Comparison of ENCODE assay signal across 27 cellular contexts in the genomic region with DNA sequence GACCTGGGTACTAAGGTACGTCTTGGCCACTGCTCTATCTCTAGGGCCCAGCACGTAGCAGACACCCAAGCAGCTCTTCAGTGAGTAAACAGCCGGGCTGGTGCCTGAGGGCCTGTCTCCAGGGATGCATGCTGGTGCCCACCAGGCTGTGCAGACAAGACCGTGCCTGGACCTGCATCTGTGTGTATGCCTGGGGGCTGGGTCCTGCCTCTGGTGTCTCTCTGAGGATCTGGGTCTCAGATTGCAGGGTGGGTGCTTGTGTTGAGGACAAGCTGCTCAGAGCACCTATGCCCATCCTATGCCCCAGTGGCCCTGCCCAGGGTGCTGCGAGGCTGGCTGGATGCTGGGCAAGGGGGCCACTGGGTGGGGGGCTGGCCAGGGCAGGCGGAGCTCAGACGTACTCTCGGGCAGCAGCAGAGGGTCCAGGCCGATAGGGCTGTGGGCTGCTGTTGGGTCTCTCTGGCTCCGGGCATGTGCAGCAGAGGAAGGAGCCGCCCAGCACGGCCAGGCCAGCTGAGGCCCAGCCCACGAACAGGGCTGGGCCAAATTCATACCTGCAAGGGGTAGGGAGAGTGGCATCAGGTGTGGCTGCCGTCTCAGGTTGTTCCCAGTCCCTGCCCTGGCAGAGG. TPM values are rescaled to one million over a fixed set of nuclear protein-coding genes. Genes with fewer than 3 reads are reported as not detected.
DNase-seq lines count a peak whose midpoint lies in the region; ATAC-seq, FAIRE-seq and TF ChIP-seq lines count a peak whose summit lies in the region.
"Had no signal": no experiment of that assay in that cellular context is flagged by ENCODE, and none has a peak within 500 bp of the region (broad histone marks: within the 10 kb centered on the region; RNA-seq: fewer than 3 reads in every experiment).

No MANE protein-coding gene starts in this region.

- TF ChIP-seq POLR2A in transverse colon (IDR thresholded peaks at IDR 0.05) (no peak), thyroid gland (IDR thresholded peaks at IDR 0.05) (no peak)

- peaks cover 27% of the 10 kb centered on the region for H3K4me1 ChIP-seq in keratinocyte (ENCODE audit: control insufficient read depth, extremely low read depth, insufficient read depth, low read length)
- H3K4me1 ChIP-seq in transverse colon = peaks cover 0 to 39% (median 13%) of the 10 kb centered on the region in 4 donors
- H3K4me1 ChIP-seq in kidney (ENCODE audit: control insufficient read depth in 1 of 2, insufficient read depth in 1 of 2, low read depth in 1 of 2, low read length in 2 of 2) = peaks cover 3 to 6% of the 10 kb centered on the region in 2 donors
- no peaks in the 10 kb centered on the region for H3K4me1 ChIP-seq in thyroid gland

- in situ Hi-C loops in transverse colon (cut with MboI; ENCODE audit: low pct_ligation_motif_present in 1 of 4, low pct_unique_long_range_greater_than_20kb in 1 of 4, low sequenced_read_pairs in 3 of 4) = loop anchor here in 2 of 4 donors (25.0 kb wide), 2 partner anchors 398 to 598 kb away; a partner anchor contains a TSS

- 73% methylated on average over 13 of the region's 14 CpGs; no CpG with 5 or more reads in 1 of the 2 donors for WGBS in transverse colon (ENCODE audit: low coverage in 1 of 2), 2 donors
- 81 to 96% methylated on average over 4 to 7 of the region's 14 CpGs for WGBS in thyroid gland, 2 donors

- H3K27ac ChIP-seq in keratinocyte (ENCODE audit: control insufficient read depth, insufficient read depth, low read length) (no peak overlapping the region), transverse colon (peak overlapping the region in 3 of 4 donors; percentile 28 to 66 (median 43)), kidney (ENCODE audit: low read depth in 2 of 2, low read length in 2 of 2) (no peak overlapping the region), thyroid gland (no peak overlapping the region)
- H3K27ac ChIP-seq: GM23248, thoracic aorta had no signal

- no peaks in the 10 kb centered on the region for H3K9me1 ChIP-seq in keratinocyte (ENCODE audit: control insufficient read depth, extremely low read depth, insufficient read depth, low read length)

- dilution Hi-C loops in keratinocyte (cut with MboI; ENCODE audit: extremely low pct_ligation_motif_present, low sequenced_read_pairs) = no loop called here

- no peaks in the 10 kb centered on the region for H4K20me1 ChIP-seq in keratinocyte (ENCODE audit: control insufficient read depth, extremely low read depth, insufficient read depth, low read length)

- H3K4me2 ChIP-seq in keratinocyte (ENCODE audit: control insufficient read depth, extremely low read depth, insufficient read depth, low read depth, low read length) = peak overlapping the region; percentile 37

- no peaks in the 10 kb centered on the region for H3K9me3 ChIP-seq in keratinocyte (ENCODE audit: control insufficient read depth, low read depth, low read length)
- no peaks in the 10 kb centered on the region for H3K9me3 ChIP-seq in transverse colon
- no peaks in the 10 kb centered on the region for H3K9me3 ChIP-seq in kidney (ENCODE audit: control insufficient read depth in 1 of 2, low read length in 2 of 2)
- no peaks in the 10 kb centered on the region for H3K9me3 ChIP-seq in thyroid gland
- H3K9me3 ChIP-seq: thoracic aorta had no signal

- H3K79me2 ChIP-seq in keratinocyte (ENCODE audit: control insufficient read depth, insufficient read depth, low read length) = no peaks in the 10 kb centered on the region

- H2AFZ ChIP-seq in keratinocyte (ENCODE audit: control insufficient read depth, low read length) = peak overlapping the region; percentile 79
- H2AFZ ChIP-seq: GM23248 had no signal

- no peak overlapping the region for H3K9ac ChIP-seq in keratinocyte (ENCODE audit: control insufficient read depth, extremely low read depth, insufficient read depth, low read length)
- no peak overlapping the region for H3K9ac ChIP-seq in kidney (ENCODE audit: low read length in 2 of 2)
- H3K9ac ChIP-seq: GM23248 had no signal

- no peaks in the 10 kb centered on the region for H3K27me3 ChIP-seq in keratinocyte (ENCODE audit: control insufficient read depth, extremely low read depth, insufficient read depth, low read length)
- H3K27me3 ChIP-seq in transverse colon = no peaks in the 10 kb centered on the region
- no peaks in the 10 kb centered on the region for H3K27me3 ChIP-seq in thyroid gland

- intact Hi-C loops in Right ventricle myocardium superior (cut with DNase I) = no loop called here
- intact Hi-C loops in left cardiac atrium (cut with DNase I) = no loop called here
- intact Hi-C loops in transverse colon (cut with DNase I; ENCODE audit: low total_unique reads) = no loop called here
- intact Hi-C loops in kidney (cut with DNase I) = no loop called here
- intact Hi-C loops in thyroid gland (cut with DNase I) = no loop called here

- peak; percentile 13 for ATAC-seq in Right ventricle myocardium superior (ENCODE audit: poor library complexity)
- no peak for ATAC-seq in left cardiac atrium

- no peak for DNase-seq in Right ventricle myocardium superior
- no peak for DNase-seq in left cardiac atrium
- peak; percentile 69 for DNase-seq in NCI-H69 (lab: John Stamatoyannopoulos, UW)
- peak; percentile 68 for DNase-seq in keratinocyte (ENCODE audit: low read depth, low spot score)
- peak; percentile 49 for DNase-seq in transverse colon
- DNase-seq in kidney = no peak
- no peak for DNase-seq in frontal cortex (ENCODE audit: low spot score in 2 of 2)
- no peak for DNase-seq in thyroid gland
- DNase-seq: activated B cell treated with CpG ODN at 0.5 μM for 24 hours; activated CD4-positive, alpha-beta T cell treated with anti-CD3 and anti-CD28 coated beads, Interleukin-2, amount 50 U/mL, for 4 hours; activated CD8-positive, alpha-beta memory T cell treated with anti-CD3 and anti-CD28 coated beads, Interleukin-2, amount 50 U/mL, for 4 hours; activated naive CD8-positive, alpha-beta T cell treated with anti-CD3 and anti-CD28 coated beads for 36 hours; NCI-H1417 treated with DMSO at 0.1 percent for 48 hours; occipital lobe; retina; SHP77 treated with DMSO at 0.1 percent for 48 hours; stimulated activated CD4-positive, alpha-beta T cell treated with anti-CD3 and anti-CD28 coated beads, Interleukin-4, amount 100 ng/mL, for 24 hours; stimulated activated naive CD4-positive, alpha-beta T cell treated with Interleukin-2 at 50 U/mL for 16 hours had no signal

- no peak for TF ChIP-seq CTCF in keratinocyte (optimal IDR thresholded peaks at IDR 0.05 in 1 of 3, IDR thresholded peaks at IDR 0.05 in 1 of 3, conservative IDR thresholded peaks at IDR 0.05 in 1 of 3; ENCODE audit: extremely low read depth in 1 of 3, insufficient read depth in 2 of 3, low read length in 3 of 3)
- TF ChIP-seq CTCF in transverse colon (IDR thresholded peaks at IDR 0.05) = no peak
- TF ChIP-seq CTCF in kidney (IDR thresholded peaks at IDR 0.05; ENCODE audit: borderline replicate concordance, extremely low read depth, insufficient read depth) = no peak
- TF ChIP-seq CTCF in thyroid gland (IDR thresholded peaks at IDR 0.05) = no peak

- H3K36me3 ChIP-seq in keratinocyte (ENCODE audit: control insufficient read depth in 2 of 2, extremely low read depth in 1 of 2, insufficient read depth in 2 of 2, low read length in 2 of 2) (no peaks in the 10 kb centered on the region), transverse colon (no peaks in the 10 kb centered on the region), kidney (ENCODE audit: control insufficient read depth in 1 of 2, insufficient read depth in 2 of 2, low read length in 2 of 2) (peaks cover 0 to 3% of the 10 kb centered on the region in 2 donors), thyroid gland (no peaks in the 10 kb centered on the region)
- H3K36me3 ChIP-seq: thoracic aorta had no signal

- FAIRE-seq in keratinocyte (lab: Jason Lieb, UNC) (peak; percentile 23), kidney (lab: Jason Lieb, UNC) (no peak), frontal cortex (lab: Jason Lieb, UNC) (no peak)
- FAIRE-seq: astrocyte had no signal

- no peak for TF ChIP-seq EP300 in transverse colon (IDR thresholded peaks at IDR 0.05; ENCODE audit: low read depth)

- no peak overlapping the region for H3K4me3 ChIP-seq in keratinocyte (ENCODE audit: control insufficient read depth in 2 of 3, extremely low read depth in 1 of 3, insufficient read depth in 2 of 3, low read depth in 1 of 3, low read length in 3 of 3)
- H3K4me3 ChIP-seq in transverse colon = no peak overlapping the region
- H3K4me3 ChIP-seq in kidney (ENCODE audit: low read length in 2 of 2) = no peak overlapping the region
- no peak overlapping the region for H3K4me3 ChIP-seq in thyroid gland (replicated peaks in 1 of 3)
- H3K4me3 ChIP-seq: GM23248, thoracic aorta had no signal

RNA-seq across cellular contexts. Expression of a gene that starts 4.4 kb away (rescaled TPM):
- total RNA-seq in Right ventricle myocardium superior (not detected), left cardiac atrium (not detected), transverse colon (under 1 TPM in 1 of 4 donors, not detected in 3; 0.27 TPM), kidney (23.2 TPM), frontal cortex (not detected), thyroid gland (not detected)
- polyA plus RNA-seq in keratinocyte (0.06 TPM in 1 of 3 replicates, not detected in the others), kidney (ENCODE audit: insufficient read depth, low read depth, low replicate concordance) (42.5 TPM)
- polyA plus RNA-seq in keratinocyte (2011; ENCODE audit: low read depth) = not detected
- polyA plus RNA-seq in keratinocyte (2011; cell fraction: cytosol; rRNA removed) = not detected in 2 replicates
- polyA plus RNA-seq in keratinocyte (2011; cell fraction: nucleus; rRNA removed) = not detected in 2 replicates
- not detected in 2 replicates for polyA plus RNA-seq in keratinocyte (2012; ENCODE audit: low replicate concordance)
- 0.07 TPM in 1 of 3 replicates, not detected in the others for polyA minus RNA-seq in keratinocyte
- not detected for polyA minus RNA-seq in keratinocyte (2011; cell fraction: cytosol; rRNA and poly(A)+ RNA removed)
- polyA minus RNA-seq in keratinocyte (2011; cell fraction: nucleus; rRNA and poly(A)+ RNA removed) = 0.16 TPM in 1 of 2 replicates, not detected in the other
- total RNA-seq: activated B cell treated with CpG ODN at 0.5 μM for 24 hours; activated naive CD8-positive, alpha-beta T cell treated with anti-CD3 and anti-CD28 coated beads for 36 hours; Calu3; dermis microvascular lymphatic vessel endothelial cell; GM23248; HT-29; occipital lobe; PC-3 had no signal
- polyA plus RNA-seq: AG04450, CD14-positive monocyte, GM23248 had no signal

RNA-seq across cellular contexts. Expression of a gene that starts 31.2 kb away (rescaled TPM):
- 6.7 TPM for total RNA-seq in Right ventricle myocardium superior
- 10 to 100 TPM; 16.2 to 17.7 TPM for total RNA-seq in left cardiac atrium
- 24.4 to 34.1 TPM (median 34.0 TPM) in 3 replicates for polyA plus RNA-seq in keratinocyte
- 5.4 TPM for polyA plus RNA-seq in keratinocyte (2011; ENCODE audit: low read depth)
- 11.8 and 17.2 TPM in 2 replicates for polyA plus RNA-seq in keratinocyte (2011; cell fraction: cytosol; rRNA removed)
- polyA plus RNA-seq in keratinocyte (2011; cell fraction: nucleus; rRNA removed) = 72.1 and 80.9 TPM in 2 replicates
- polyA plus RNA-seq in keratinocyte (2012; ENCODE audit: low replicate concordance) = 8.7 and 25.3 TPM in 2 replicates
- 36.5 to 45.8 TPM (median 36.6 TPM) in 3 replicates for polyA minus RNA-seq in keratinocyte
- 48.2 TPM for polyA minus RNA-seq in keratinocyte (2011; cell fraction: cytosol; rRNA and poly(A)+ RNA removed)
- polyA minus RNA-seq in keratinocyte (2011; cell fraction: nucleus; rRNA and poly(A)+ RNA removed) = 53.0 and 59.9 TPM in 2 replicates
- total RNA-seq in transverse colon = 10 to 100 TPM in 3 of 4 donors, 1 to 10 TPM in 1; 8.7 to 37.2 (median 10.2) TPM
- total RNA-seq in kidney = 29.7 TPM
- 19.0 TPM for polyA plus RNA-seq in kidney (ENCODE audit: insufficient read depth, low read depth, low replicate concordance)
- 10.6 TPM for total RNA-seq in frontal cortex
- total RNA-seq in thyroid gland = 10 to 100 TPM; 16.6 to 28.0 (median 24.2) TPM

RNA-seq across cellular contexts. Expression of a gene that starts 31.5 kb away (rescaled TPM):
- total RNA-seq in Right ventricle myocardium superior = 7.6 TPM
- total RNA-seq in left cardiac atrium = 1 to 10 TPM; 5.1 to 7.7 TPM
- polyA plus RNA-seq in keratinocyte = 6.1 to 9.8 TPM (median 9.6 TPM) in 3 replicates
- polyA plus RNA-seq in keratinocyte (2011; ENCODE audit: low read depth) = 1.3 TPM
- 6.9 and 13.6 TPM in 2 replicates for polyA plus RNA-seq in keratinocyte (2011; cell fraction: cytosol; rRNA removed)
- 4.9 and 6.0 TPM in 2 replicates for polyA plus RNA-seq in keratinocyte (2011; cell fraction: nucleus; rRNA removed)
- polyA plus RNA-seq in keratinocyte (2012; ENCODE audit: low replicate concordance) = 2.0 and 3.2 TPM in 2 replicates
- polyA minus RNA-seq in keratinocyte = 0.33 to 4.0 TPM (median 2.7 TPM) in 3 replicates
- 1.2 TPM for polyA minus RNA-seq in keratinocyte (2011; cell fraction: cytosol; rRNA and poly(A)+ RNA removed)
- 0.95 and 1.3 TPM in 2 replicates for polyA minus RNA-seq in keratinocyte (2011; cell fraction: nucleus; rRNA and poly(A)+ RNA removed)
- 10 to 100 TPM in 1 of 4 donors, 1 to 10 TPM in 3; 4.0 to 81.2 (median 8.1) TPM for total RNA-seq in transverse colon
- total RNA-seq in kidney = 7.5 TPM
- 14.6 TPM for polyA plus RNA-seq in kidney (ENCODE audit: insufficient read depth, low read depth, low replicate concordance)
- 13.0 TPM for total RNA-seq in frontal cortex
- total RNA-seq in thyroid gland = 1 to 10 TPM; 4.2 to 7.2 (median 4.7) TPM

RNA-seq across cellular contexts. Expression of a gene that starts 49.2 kb away (rescaled TPM):
- not detected for total RNA-seq in Right ventricle myocardium superior
- total RNA-seq in left cardiac atrium = under 1 TPM in 1 of 2 donors, not detected in 1; 0.13 TPM
- 0.12 TPM in 1 of 3 replicates, not detected in the others for polyA plus RNA-seq in keratinocyte
- 0.07 TPM for polyA plus RNA-seq in keratinocyte (2011; ENCODE audit: low read depth)
- polyA plus RNA-seq in keratinocyte (2011; cell fraction: cytosol; rRNA removed) = 0.02 TPM in 1 of 2 replicates, not detected in the other
- 0.12 and 0.18 TPM in 2 replicates for polyA plus RNA-seq in keratinocyte (2011; cell fraction: nucleus; rRNA removed)
- polyA plus RNA-seq in keratinocyte (2012; ENCODE audit: low replicate concordance) = 0.23 TPM in 1 of 2 replicates, not detected in the other
- not detected in 3 replicates for polyA minus RNA-seq in keratinocyte
- polyA minus RNA-seq in keratinocyte (2011; cell fraction: cytosol; rRNA and poly(A)+ RNA removed) = not detected
- not detected in 2 replicates for polyA minus RNA-seq in keratinocyte (2011; cell fraction: nucleus; rRNA and poly(A)+ RNA removed)
- total RNA-seq in transverse colon = under 1 TPM in 1 of 4 donors, not detected in 3; 0.37 TPM
- total RNA-seq in kidney = 0.22 TPM
- not detected for polyA plus RNA-seq in kidney (ENCODE audit: insufficient read depth, low read depth, low replicate concordance)
- total RNA-seq in frontal cortex = 0.41 TPM
- total RNA-seq in thyroid gland = 1 to 10 TPM in 1 of 4 donors, under 1 TPM in 1, not detected in 2; 0.11 to 2.6 TPM
- total RNA-seq: dermis microvascular lymphatic vessel endothelial cell, GM23248 had no signal
- polyA plus RNA-seq: CD14-positive monocyte, GM23248 had no signal

RNA-seq across cellular contexts. Expression of a gene that starts 53.4 kb away (rescaled TPM):
- total RNA-seq in Right ventricle myocardium superior = 800 TPM
- 100 to 1,000 TPM; 764 to 775 TPM for total RNA-seq in left cardiac atrium
- 630 to 1,162 TPM (median 1,066 TPM) in 3 replicates for polyA plus RNA-seq in keratinocyte
- 243 TPM for polyA plus RNA-seq in keratinocyte (2011; ENCODE audit: low read depth)
- polyA plus RNA-seq in keratinocyte (2011; cell fraction: cytosol; rRNA removed) = 1,344 and 1,449 TPM in 2 replicates
- polyA plus RNA-seq in keratinocyte (2011; cell fraction: nucleus; rRNA removed) = 186 and 230 TPM in 2 replicates
- polyA plus RNA-seq in keratinocyte (2012; ENCODE audit: low replicate concordance) = 463 and 1,137 TPM in 2 replicates
- 244 to 426 TPM (median 260 TPM) in 3 replicates for polyA minus RNA-seq in keratinocyte
- 513 TPM for polyA minus RNA-seq in keratinocyte (2011; cell fraction: cytosol; rRNA and poly(A)+ RNA removed)
- polyA minus RNA-seq in keratinocyte (2011; cell fraction: nucleus; rRNA and poly(A)+ RNA removed) = 37.6 and 63.8 TPM in 2 replicates
- total RNA-seq in transverse colon = 100 to 1,000 TPM; 288 to 403 (median 380) TPM
- 395 TPM for total RNA-seq in kidney
- 418 TPM for polyA plus RNA-seq in kidney (ENCODE audit: insufficient read depth, low read depth, low replicate concordance)
- total RNA-seq in frontal cortex = 1,693 TPM
- 100 to 1,000 TPM; 368 to 678 (median 607) TPM for total RNA-seq in thyroid gland

Comparison
In these comparisons a context has a peak if more than half of its experiments do, and no peak if none do; other contexts are left out.
1. DNase-seq: peak in NCI-H69 (single experiment), keratinocyte (single experiment) and transverse colon (single experiment); none in Right ventricle myocardium superior (single experiment), left cardiac atrium (single experiment), kidney (single experiment), frontal cortex (0 of 2) and thyroid gland (0 of 2).
2. H3K27ac ChIP-seq: peak in transverse colon (3 of 4); none in keratinocyte (single experiment), kidney (0 of 2) and thyroid gland (0 of 3).
3. RNA of a gene that starts 4.4 kb away (total RNA-seq): 23.2 TPM in kidney (single experiment); not detected in Right ventricle myocardium superior (single experiment), not detected in left cardiac atrium, 0.27 TPM in transverse colon, not detected in frontal cortex (single experiment) and not detected in thyroid gland; every median in the first group is over 10 times any median in the second.